In the genomic region with DNA sequence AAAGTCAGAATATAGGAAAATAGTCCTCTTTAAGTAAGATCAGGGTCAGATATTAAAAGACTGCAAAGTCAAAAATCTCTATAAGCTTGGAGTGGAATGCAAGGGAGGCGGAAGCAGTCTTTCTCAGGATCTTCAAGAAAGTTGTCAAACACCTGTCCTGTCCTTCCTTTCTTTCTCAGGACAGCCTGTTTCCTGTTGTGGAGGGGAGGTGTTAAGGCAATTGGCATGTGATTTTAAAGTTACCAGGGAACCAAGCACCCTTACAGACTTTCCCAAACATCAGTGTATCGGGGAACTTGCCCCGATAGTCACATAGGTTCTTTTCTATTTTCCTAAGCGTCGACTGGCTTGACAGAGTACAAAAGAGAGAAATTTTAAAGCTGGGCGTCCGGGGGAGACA, we compare ENCODE assay signal across 21 cellular contexts. TPM values are rescaled to one million over a fixed set of nuclear protein-coding genes. Genes with fewer than 3 reads are reported as not detected.
DNase-seq lines count a peak whose midpoint lies in the region; ATAC-seq, FAIRE-seq and TF ChIP-seq lines count a peak whose summit lies in the region.
"Had no signal": no experiment of that assay in that cellular context is flagged by ENCODE, and none has a peak within 500 bp of the region (broad histone marks: within the 10 kb centered on the region; RNA-seq: fewer than 3 reads in every experiment).

No MANE protein-coding gene starts in this region.

- no peak overlapping the region for H4K5ac ChIP-seq in H9 (ENCODE audit: insufficient read length, low read depth, low read length)

- H3K36me3 ChIP-seq in astrocyte (ENCODE audit: insufficient read depth, low read length), result peaks cover 5% of the 10 kb centered on the region

- no peak overlapping the region for H2BK15ac ChIP-seq in H9 (ENCODE audit: low read depth, low read length)

- no CpG with 5 or more reads among the region's 7 CpGs for whole genome bisulfite sequencing in H9 (ENCODE audit: extremely low coverage, insufficient read length, low lambda C conversion rate)

- H2AK5ac ChIP-seq in H9 (ENCODE audit: insufficient read length, low read length), result no peak overlapping the region

- no peaks in the 10 kb centered on the region for H3K9me3 Mint-ChIP-seq in T-helper 2 cell treated with Interferon-gamma antibody and Interleukin-4, amounts not matched to agents 5 μg/mL and 100 μg/mL, for 36 hours
- H3K9me3 Mint-ChIP-seq in H9 (peaks cover 0 to 2% of the 10 kb centered on the region in 2 experiments; a peak in 1 of 5 replicates), astrocyte (ENCODE audit: unreplicated experiment) (no peaks in the 10 kb centered on the region)
- no peaks in the 10 kb centered on the region for H3K9me3 Mint-ChIP-seq in naive thymus-derived CD8-positive, alpha-beta T cell
- H3K9me3 Mint-ChIP-seq: IgD-negative memory B cell had no signal

- H2BK12ac ChIP-seq in H9 (ENCODE audit: insufficient read length, low read depth, low read length), result no peak overlapping the region

- no peak overlapping the region for H3K4ac ChIP-seq in H9 (ENCODE audit: low read depth, low read length)

- POLR2A ChIA-PET in naive thymus-derived CD8-positive, alpha-beta T cell (lab: Charles Lee), result no interaction called here

- H3K79me2 ChIP-seq in H9 (ENCODE audit: insufficient read depth, low read length) (peaks cover 13% of the 10 kb centered on the region; the same call in 1 of the 2 replicates), astrocyte (ENCODE audit: insufficient read depth, low read length) (peaks cover 26% of the 10 kb centered on the region)

- no peak overlapping the region for H3K23ac ChIP-seq in H9 (ENCODE audit: insufficient read length, low read depth, low read length)

- H2AFZ ChIP-seq in H9 (ENCODE audit: low read length) (no peak overlapping the region), astrocyte (ENCODE audit: low read depth, low read length) (no peak overlapping the region)

- H2BK5ac ChIP-seq in H9 (ENCODE audit: insufficient read length, low read length), result no peak overlapping the region

- H4K20me1 ChIP-seq in H9 (ENCODE audit: control insufficient read depth, insufficient read depth, insufficient read length) (no peaks in the 10 kb centered on the region), astrocyte (ENCODE audit: insufficient read depth, low read length) (peaks cover 14% of the 10 kb centered on the region)

- peaks cover 6% of the 10 kb centered on the region for H3K23me2 ChIP-seq in H9 (ENCODE audit: insufficient read length, low read depth, low read length, poor library complexity, severe bottlenecking)

- peak overlapping the region; percentile 81 for H3K27ac ChIP-seq in H9 (ENCODE audit: insufficient read length, low read depth, low read length)
- H3K27ac ChIP-seq in astrocyte (ENCODE audit: low read depth, low read length), result no peak overlapping the region
- H3K27ac ChIP-seq: foreskin keratinocyte, pancreas had no signal

- H3K4me2 ChIP-seq in H9 (ENCODE audit: insufficient read depth, insufficient read length, low read length), result peak overlapping the region; percentile 59
- no peak overlapping the region for H3K4me2 ChIP-seq in astrocyte (ENCODE audit: low read length)

- no peak overlapping the region for H3K14ac ChIP-seq in H9 (ENCODE audit: insufficient read depth, low read length)

- H3K4me3 ChIP-seq in astrocyte (ENCODE audit: insufficient read depth, low read depth, low read length), result no peak overlapping the region
- H3K4me3 ChIP-seq: pancreas had no signal

- no peaks in the 10 kb centered on the region for H3K9me3 ChIP-seq in H9 (ENCODE audit: control insufficient read depth, low read depth, low read length)
- no peaks in the 10 kb centered on the region for H3K9me3 ChIP-seq in astrocyte (ENCODE audit: insufficient read depth, low read depth, low read length)
- H3K9me3 ChIP-seq: pancreas had no signal

- H4K8ac ChIP-seq in H9 (replicated peaks; ENCODE audit: insufficient read length, low read depth, low read length), result no peak overlapping the region

- no peak overlapping the region for H4K91ac ChIP-seq in H9 (ENCODE audit: insufficient read length, low read depth, low read length)

- H3K9ac ChIP-seq in H9 (ENCODE audit: extremely low read depth, insufficient read length, low read length) (no peak overlapping the region), astrocyte (ENCODE audit: low read length) (no peak overlapping the region)

- ATAC-seq in naive thymus-derived CD8-positive, alpha-beta T cell, result no peak
- ATAC-seq in HG03378 (IDR thresholded peaks at IDR 0.05; ENCODE audit: unreplicated experiment), result no peak
- ATAC-seq: foreskin keratinocyte, pancreas, Right ventricle myocardium inferior had no signal

- peaks cover 5% of the 10 kb centered on the region for H3K79me1 ChIP-seq in H9 (ENCODE audit: insufficient read depth, low read depth, low read length, poor library complexity, severe bottlenecking)

- TF ChIP-seq CTCF in H9 (conservative IDR thresholded peaks at IDR 0.05) (no peak), astrocyte (IDR thresholded peaks at IDR 0.05; ENCODE audit: insufficient read depth, low read depth, low read length) (no peak)

- H3K18ac ChIP-seq in H9 (ENCODE audit: insufficient read length, low read depth, low read length), result no peak overlapping the region

- H3K4me1 ChIP-seq in H9 (ENCODE audit: insufficient read depth, low read length) (peaks cover 7% of the 10 kb centered on the region; the same call in 1 of the 2 replicates), astrocyte (ENCODE audit: insufficient read depth, low read length) (peaks cover 13% of the 10 kb centered on the region)

- no peak overlapping the region for H2BK120ac ChIP-seq in H9 (ENCODE audit: low read depth, low read length, poor library complexity, severe bottlenecking)

- H3K27me3 Mint-ChIP-seq in T-helper 2 cell treated with Interferon-gamma antibody and Interleukin-4, amounts not matched to agents 5 μg/mL and 100 μg/mL, for 36 hours (ENCODE audit: low read depth), result no peaks in the 10 kb centered on the region
- no peaks in the 10 kb centered on the region for H3K27me3 Mint-ChIP-seq in H9 (ENCODE audit: low read depth)
- H3K27me3 Mint-ChIP-seq in astrocyte (ENCODE audit: low read depth, unreplicated experiment), result no peaks in the 10 kb centered on the region
- H3K27me3 Mint-ChIP-seq in naive thymus-derived CD8-positive, alpha-beta T cell, result no peaks in the 10 kb centered on the region
- H3K27me3 Mint-ChIP-seq: IgD-negative memory B cell had no signal

- no peaks in the 10 kb centered on the region for H3K27me3 ChIP-seq in H9 (ENCODE audit: insufficient read depth, low read length)
- H3K27me3 ChIP-seq in astrocyte (ENCODE audit: insufficient read depth, low read length), result no peaks in the 10 kb centered on the region
- H3K27me3 ChIP-seq: foreskin keratinocyte, pancreas had no signal

- peaks cover 29% of the 10 kb centered on the region for H3K4me1 Mint-ChIP-seq in T-helper 2 cell treated with Interferon-gamma antibody and Interleukin-4, amounts not matched to agents 5 μg/mL and 100 μg/mL, for 36 hours (ENCODE audit: low read depth)
- H3K4me1 Mint-ChIP-seq in H9 (peaks cover 47 to 54% of the 10 kb centered on the region in 2 experiments), astrocyte (ENCODE audit: low read depth, unreplicated experiment) (peaks cover 11% of the 10 kb centered on the region)
- peaks cover 18 to 54% (median 45%) of the 10 kb centered on the region in 4 donors for H3K4me1 Mint-ChIP-seq in naive thymus-derived CD8-positive, alpha-beta T cell

- no peak overlapping the region for H2BK20ac ChIP-seq in H9 (ENCODE audit: low read depth, low read length, poor library complexity, severe bottlenecking)

- no peak overlapping the region for H3K27ac Mint-ChIP-seq in T-helper 2 cell treated with Interferon-gamma antibody and Interleukin-4, amounts not matched to agents 5 μg/mL and 100 μg/mL, for 36 hours
- H3K27ac Mint-ChIP-seq in H9 (peak overlapping the region; percentile 87 to 96 (median 91)), astrocyte (ENCODE audit: unreplicated experiment) (no peak overlapping the region)
- peak overlapping the region in 7 of 10 donors; percentile 34 to 88 (median 56) for H3K27ac Mint-ChIP-seq in naive thymus-derived CD8-positive, alpha-beta T cell

- H3K36me3 Mint-ChIP-seq in T-helper 2 cell treated with Interferon-gamma antibody and Interleukin-4, amounts not matched to agents 5 μg/mL and 100 μg/mL, for 36 hours (ENCODE audit: low read depth), result peaks cover 19% of the 10 kb centered on the region
- H3K36me3 Mint-ChIP-seq in H9 (ENCODE audit: insufficient read depth in 1 of 3, low read depth in 3 of 3), result peaks cover 27 to 42% (median 37%) of the 10 kb centered on the region in 3 experiments; a peak in 6 of 7 replicates
- H3K36me3 Mint-ChIP-seq in astrocyte (ENCODE audit: low read depth, unreplicated experiment), result peaks cover 10% of the 10 kb centered on the region
- peaks cover 4 to 37% (median 6%) of the 10 kb centered on the region in 3 donors for H3K36me3 Mint-ChIP-seq in naive thymus-derived CD8-positive, alpha-beta T cell
- H3K36me3 Mint-ChIP-seq: IgD-negative memory B cell had no signal

- FAIRE-seq in astrocyte (lab: Jason Lieb, UNC), result no peak
- FAIRE-seq: pancreas, small intestine had no signal

- H3K4me3 Mint-ChIP-seq in T-helper 2 cell treated with Interferon-gamma antibody and Interleukin-4, amounts not matched to agents 5 μg/mL and 100 μg/mL, for 36 hours, result peak overlapping the region; percentile 70
- H3K4me3 Mint-ChIP-seq in H9 (peak overlapping the region; percentile 96 to 98), astrocyte (ENCODE audit: unreplicated experiment) (peak overlapping the region; percentile 96)
- peak overlapping the region; percentile 31 to 98 (median 56) for H3K4me3 Mint-ChIP-seq in naive thymus-derived CD8-positive, alpha-beta T cell

- DNase-seq in T-helper 2 cell treated with Interferon-gamma antibody and Interleukin-4, amounts not matched to agents 5 μg/mL and 100 μg/mL, for 36 hours (ENCODE audit: low spot score), result no peak
- no peak for DNase-seq in T-helper 2 cell
- DNase-seq in H9, result no peak
- no peak for DNase-seq in astrocyte (ENCODE audit: low read depth)
- DNase-seq in naive thymus-derived CD8-positive, alpha-beta T cell, result no peak
- DNase-seq in stimulated activated CD4-positive, alpha-beta T cell treated with anti-CD3 and anti-CD28 coated beads, Interleukin-4, amount 100 ng/mL, for 1 hour, result no peak
- DNase-seq in LoVo (ENCODE audit: low spot score), result no peak
- DNase-seq: 8988T; activated CD4-positive, alpha-beta T cell treated with anti-CD3 and anti-CD28 coated beads, Interleukin-2, amount 50 U/mL, for 4 hours; C1 segment of cervical spinal cord; caudate nucleus; foreskin keratinocyte; NCI-H1105 treated with DMSO at 0.1 percent for 48 hours; pancreas; small intestine; stimulated activated naive CD4-positive, alpha-beta T cell treated with Interleukin-2 at 50 U/mL for 16 hours; T-helper 9 cell had no signal

- H3K56ac ChIP-seq in H9 (ENCODE audit: insufficient read length, low read depth, low read length), result no peak overlapping the region

- no peak overlapping the region for H3T11ph ChIP-seq in H9 (ENCODE audit: low read length)

RNA-seq across cellular contexts. Expression of gene ATP5PD, which starts 2.1 kb away (rescaled TPM):
- total RNA-seq in H9 (2021) (344 TPM in 2 replicates), astrocyte (238 and 239 TPM in 2 replicates)
- total RNA-seq in naive thymus-derived CD8-positive, alpha-beta T cell, result 100 to 1,000 TPM; 149 to 160 TPM
- polyA plus RNA-seq in naive thymus-derived CD8-positive, alpha-beta T cell, result 100 to 1,000 TPM; 406 to 455 (median 449) TPM

RNA-seq across cellular contexts. Expression of gene KCTD2, which starts 2.3 kb away (rescaled TPM):
- 40.1 and 41.6 TPM in 2 replicates for total RNA-seq in H9 (2021)
- total RNA-seq in astrocyte, result 17.1 and 18.6 TPM in 2 replicates
- 10 to 100 TPM; 25.0 to 28.6 TPM for total RNA-seq in naive thymus-derived CD8-positive, alpha-beta T cell
- polyA plus RNA-seq in naive thymus-derived CD8-positive, alpha-beta T cell, result 10 to 100 TPM in 1 of 3 donors, 1 to 10 TPM in 2; 6.8 to 10.9 (median 7.8) TPM

RNA-seq across cellular contexts. Expression of gene MRPL58, which starts 32.2 kb away (rescaled TPM):
- total RNA-seq in H9 (2021) (41.0 and 43.2 TPM in 2 replicates), astrocyte (23.8 and 24.4 TPM in 2 replicates)
- total RNA-seq in naive thymus-derived CD8-positive, alpha-beta T cell, result 10 to 100 TPM; 23.9 to 29.4 TPM
- 10 to 100 TPM; 44.9 to 58.1 (median 53.6) TPM for polyA plus RNA-seq in naive thymus-derived CD8-positive, alpha-beta T cell

RNA-seq across cellular contexts. Expression of gene SLC16A5, which starts 43.0 kb away (rescaled TPM):
- total RNA-seq in H9 (2021) (17.0 and 17.1 TPM in 2 replicates), astrocyte (7.1 and 10.6 TPM in 2 replicates)
- total RNA-seq in naive thymus-derived CD8-positive, alpha-beta T cell, result 10 to 100 TPM; 14.2 to 14.8 TPM
- polyA plus RNA-seq in naive thymus-derived CD8-positive, alpha-beta T cell, result 1 to 10 TPM; 1.4 to 4.1 (median 3.1) TPM
- total RNA-seq: H4 had no signal

RNA-seq across cellular contexts. Expression of gene CDR2L, which starts 57.3 kb away (rescaled TPM):
- total RNA-seq in H9 (2021) (23.3 and 24.0 TPM in 2 replicates), astrocyte (59.1 and 62.9 TPM in 2 replicates)
- total RNA-seq in naive thymus-derived CD8-positive, alpha-beta T cell, result under 1 TPM; 0.10 to 0.11 TPM
- polyA plus RNA-seq in naive thymus-derived CD8-positive, alpha-beta T cell, result not detected
- polyA plus RNA-seq: IgD-negative memory B cell had no signal

Comparison
In these comparisons a context has a peak if more than half of its experiments do, and no peak if none do; other contexts are left out.
1. H3K27ac Mint-ChIP-seq: peak in H9 (3 of 3) and naive thymus-derived CD8-positive, alpha-beta T cell (7 of 10); none in T-helper 2 cell treated with Interferon-gamma antibody and Interleukin-4, amounts not matched to agents 5 μg/mL and 100 μg/mL, for 36 hours (single experiment) and astrocyte (single experiment).
2. Peak in every context shown above with its lines, with median percentiles within 50 percentile points of each other: H3K4me3 Mint-ChIP-seq.